In the genomic region with DNA sequence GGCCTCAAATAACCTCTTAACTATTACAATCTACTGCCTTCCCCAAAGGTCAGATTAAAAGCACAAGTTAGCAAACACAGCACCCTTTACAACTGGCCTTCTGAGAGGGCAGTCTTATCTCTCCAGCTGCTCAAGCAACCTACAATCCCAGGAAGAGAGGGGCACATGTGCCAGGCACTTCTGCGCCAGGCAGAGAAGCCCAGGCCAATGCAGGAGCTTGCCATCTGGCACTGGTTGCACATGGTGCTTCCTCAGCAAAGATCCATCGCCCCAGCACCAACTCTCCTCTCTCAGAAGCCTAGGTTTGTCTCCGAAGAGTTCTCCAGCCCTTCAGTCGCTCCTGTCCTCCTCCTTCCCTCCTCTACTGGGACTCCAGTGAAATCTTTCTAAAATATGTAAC, we compare ENCODE assay signal across 11 cellular contexts. TPM values are rescaled to one million over a fixed set of nuclear protein-coding genes. Genes with fewer than 3 reads are reported as not detected.
DNase-seq lines count a peak whose midpoint lies in the region; ATAC-seq and TF ChIP-seq lines count a peak whose summit lies in the region.
"Had no signal": no experiment of that assay in that cellular context is flagged by ENCODE, and none has a peak within 500 bp of the region (broad histone marks: within the 10 kb centered on the region; RNA-seq: fewer than 3 reads in every experiment).

No MANE protein-coding gene starts in this region.

- peaks cover 24% of the 10 kb centered on the region for H3F3A ChIP-seq in MM.1S (ENCODE audit: insufficient read depth, low read length)

- H4K20me1 ChIP-seq in MM.1S (ENCODE audit: insufficient read depth, low read length) = no peaks in the 10 kb centered on the region

- peak overlapping the region; percentile 89 for H3K4me3 Mint-ChIP-seq in endodermal cell

- peak; percentile 58 for DNase-seq in DMS 273 treated with DMSO at 0.1 percent for 48 hours (lab: John Stamatoyannopoulos, UW)
- peak; percentile 36 for DNase-seq in NCI-H524 treated with DMSO at 0.1 percent for 48 hours (lab: John Stamatoyannopoulos, UW)
- DNase-seq in endodermal cell = no peak
- DNase-seq in trophoblast cell = no peak
- no peak for DNase-seq in MM.1S
- DNase-seq in NCI-H510A treated with DMSO at 0.1 percent for 48 hours (lab: John Stamatoyannopoulos, UW) = no peak
- DNase-seq: activated gamma-delta T cell treated with Interleukin-2 at 50 U/mL for 16 hours, DMS79, NCI-H1694 treated with DMSO at 0.1 percent for 48 hours, nephron progenitor cell had no signal

- no peak overlapping the region for H4K12ac ChIP-seq in trophoblast cell (ENCODE audit: low read depth, low read length)

- H3K14ac ChIP-seq in trophoblast cell (ENCODE audit: low read length) = no peak overlapping the region

- H3K4me1 ChIP-seq in endodermal cell (ENCODE audit: control insufficient read depth, insufficient read depth, low read length) = peaks cover 26% of the 10 kb centered on the region
- peaks cover 23 to 25% of the 10 kb centered on the region in 2 experiments for H3K4me1 ChIP-seq in trophoblast cell (ENCODE audit: control insufficient read depth in 1 of 2, insufficient read depth in 2 of 2, low read length in 2 of 2)
- peaks cover 18% of the 10 kb centered on the region for H3K4me1 ChIP-seq in MM.1S (ENCODE audit: low read length)

- no peak overlapping the region for H3K4me2 ChIP-seq in trophoblast cell (ENCODE audit: low read length)
- H3K4me2 ChIP-seq in MM.1S (ENCODE audit: low read depth, low read length) = no peak overlapping the region

- no peak overlapping the region for H4K8ac ChIP-seq in trophoblast cell (ENCODE audit: low read depth, low read length)

- no peak overlapping the region for H2BK120ac ChIP-seq in trophoblast cell (ENCODE audit: insufficient read depth, low read length, poor library complexity)

- H3K27ac ChIP-seq in endodermal cell (ENCODE audit: low read depth, low read length) (no peak overlapping the region), trophoblast cell (ENCODE audit: low read depth, low read length) (no peak overlapping the region), MM.1S (ENCODE audit: low read length) (no peak overlapping the region)

- H3K9ac ChIP-seq in endodermal cell (ENCODE audit: extremely low read depth, low read length, poor library complexity, severe bottlenecking) (no peak overlapping the region), trophoblast cell (ENCODE audit: low read length) (peak overlapping the region; percentile 47), MM.1S (ENCODE audit: low read length) (no peak overlapping the region)

- H3K9me3 Mint-ChIP-seq in endodermal cell = no peaks in the 10 kb centered on the region
- H3K9me3 Mint-ChIP-seq: nephron progenitor cell had no signal

- H2AFZ ChIP-seq in trophoblast cell (ENCODE audit: insufficient read depth, low read length, poor library complexity) (no peak overlapping the region), MM.1S (ENCODE audit: low read length) (no peak overlapping the region)

- no peaks in the 10 kb centered on the region for H3K9me3 ChIP-seq in endodermal cell (ENCODE audit: control insufficient read depth, low read length)
- no peaks in the 10 kb centered on the region for H3K9me3 ChIP-seq in trophoblast cell (ENCODE audit: insufficient read depth, low read depth, low read length)
- no peaks in the 10 kb centered on the region for H3K9me3 ChIP-seq in MM.1S (replicated peaks; ENCODE audit: insufficient read depth, low read length)

- H3K18ac ChIP-seq in trophoblast cell (ENCODE audit: low read length) = no peak overlapping the region

- no peaks in the 10 kb centered on the region for H3K27me3 Mint-ChIP-seq in endodermal cell (ENCODE audit: insufficient read depth)

- H3K27me3 ChIP-seq in endodermal cell (ENCODE audit: control insufficient read depth, insufficient read depth, low read length, poor library complexity, severe bottlenecking) = no peaks in the 10 kb centered on the region
- no peaks in the 10 kb centered on the region for H3K27me3 ChIP-seq in trophoblast cell (ENCODE audit: insufficient read depth, low read length)
- no peaks in the 10 kb centered on the region for H3K27me3 ChIP-seq in MM.1S (replicated peaks; ENCODE audit: insufficient read depth, low read length)

- H3K27ac Mint-ChIP-seq in endodermal cell = peak overlapping the region; percentile 40
- H3K27ac Mint-ChIP-seq: nephron progenitor cell had no signal

- no peak for TF ChIP-seq CTCF in endodermal cell (conservative IDR thresholded peaks at IDR 0.05)
- no peak for TF ChIP-seq CTCF in MM.1S (IDR thresholded peaks at IDR 0.05; ENCODE audit: low read length)

- no peak overlapping the region for H2BK5ac ChIP-seq in trophoblast cell (ENCODE audit: low read depth, low read length, poor library complexity)

- H3K79me2 ChIP-seq in trophoblast cell (ENCODE audit: control insufficient read depth, insufficient read depth, low read length, poor library complexity) = peaks cover 14% of the 10 kb centered on the region
- peaks cover 73% of the 10 kb centered on the region for H3K79me2 ChIP-seq in MM.1S (ENCODE audit: low read length)

- H3K79me1 ChIP-seq in trophoblast cell (ENCODE audit: low read length) = peaks cover 20% of the 10 kb centered on the region

- H3K4me3 ChIP-seq in endodermal cell (ENCODE audit: low read length) (peak overlapping the region; percentile 98), trophoblast cell (ENCODE audit: low read depth, low read length) (no peak overlapping the region), MM.1S (ENCODE audit: low read length) (no peak overlapping the region)

- H3K23ac ChIP-seq in trophoblast cell (ENCODE audit: low read length) = no peak overlapping the region

- no peak for ATAC-seq in HG03108 (IDR thresholded peaks at IDR 0.05; ENCODE audit: unreplicated experiment)

- H3K9me2 ChIP-seq in MM.1S (replicated peaks; ENCODE audit: insufficient read depth, low read length) = no peaks in the 10 kb centered on the region

- H3K36me3 Mint-ChIP-seq in endodermal cell (ENCODE audit: low read depth) = peaks cover 14% of the 10 kb centered on the region

- H4K91ac ChIP-seq in trophoblast cell (ENCODE audit: low read depth, low read length) = no peak overlapping the region

- no peak overlapping the region for H2BK12ac ChIP-seq in trophoblast cell (ENCODE audit: low read length)

- H2AK5ac ChIP-seq in trophoblast cell (ENCODE audit: low read length) = no peak overlapping the region

- H3K4me1 Mint-ChIP-seq in endodermal cell = peaks cover 53% of the 10 kb centered on the region

- WGBS in endodermal cell (ENCODE audit: insufficient coverage in 1 of 2, insufficient read length in 1 of 2), 2 experiments = 90% methylated on average over 3 to 4 of the region's 4 CpGs
- WGBS in trophoblast cell (ENCODE audit: extremely low coverage, insufficient coverage, insufficient read length) = no CpG with 5 or more reads among the region's 4 CpGs

- peak overlapping the region; percentile 75 for H3K4ac ChIP-seq in trophoblast cell (ENCODE audit: low read depth, low read length)

- peaks cover 20% of the 10 kb centered on the region for H3K36me3 ChIP-seq in endodermal cell (ENCODE audit: control insufficient read depth, insufficient read depth, low read length)
- peaks cover 0 to 4% of the 10 kb centered on the region in 2 experiments for H3K36me3 ChIP-seq in trophoblast cell (ENCODE audit: control insufficient read depth in 1 of 2, insufficient read depth in 2 of 2, low read length in 2 of 2)
- no peaks in the 10 kb centered on the region for H3K36me3 ChIP-seq in MM.1S (replicated peaks; ENCODE audit: insufficient read depth, low read length)

RNA-seq across cellular contexts. Expression of a gene that starts 2.5 kb away (rescaled TPM):
- 10 to 100 TPM; 19.4 to 32.4 TPM for total RNA-seq in endodermal cell
- 39.4 TPM for polyA plus RNA-seq in endodermal cell (2013, experiment 1 of 2)
- 38.5 TPM for polyA plus RNA-seq in endodermal cell (2013, experiment 2 of 2)
- polyA plus RNA-seq in trophoblast cell (2013) = 88.4 and 90.2 TPM in 2 replicates

RNA-seq across cellular contexts. Expression of a gene that starts 14.5 kb away (rescaled TPM):
- 10 to 100 TPM; 37.5 to 45.6 TPM for total RNA-seq in endodermal cell
- polyA plus RNA-seq in endodermal cell (2013, experiment 1 of 2) = 31.2 TPM
- 32.0 TPM for polyA plus RNA-seq in endodermal cell (2013, experiment 2 of 2)
- 27.8 and 28.2 TPM in 2 replicates for polyA plus RNA-seq in trophoblast cell (2013)

RNA-seq across cellular contexts. Expression of a gene that starts 59.8 kb away (rescaled TPM):
- 10 to 100 TPM; 14.1 to 16.3 TPM for total RNA-seq in endodermal cell
- 26.5 TPM for polyA plus RNA-seq in endodermal cell (2013, experiment 1 of 2)
- polyA plus RNA-seq in endodermal cell (2013, experiment 2 of 2) = 28.6 TPM
- polyA plus RNA-seq in trophoblast cell (2013) = 35.3 and 37.7 TPM in 2 replicates

Comparison
In these comparisons a context has a peak if more than half of its experiments do, and no peak if none do; other contexts are left out.
1. DNase-seq: peak in DMS 273 treated with DMSO at 0.1 percent for 48 hours (single experiment) and NCI-H524 treated with DMSO at 0.1 percent for 48 hours (single experiment); none in endodermal cell (single experiment), trophoblast cell (0 of 2), MM.1S (single experiment) and NCI-H510A treated with DMSO at 0.1 percent for 48 hours (single experiment).